ENCODE assay signal across 16 cellular contexts in the genomic region with DNA sequence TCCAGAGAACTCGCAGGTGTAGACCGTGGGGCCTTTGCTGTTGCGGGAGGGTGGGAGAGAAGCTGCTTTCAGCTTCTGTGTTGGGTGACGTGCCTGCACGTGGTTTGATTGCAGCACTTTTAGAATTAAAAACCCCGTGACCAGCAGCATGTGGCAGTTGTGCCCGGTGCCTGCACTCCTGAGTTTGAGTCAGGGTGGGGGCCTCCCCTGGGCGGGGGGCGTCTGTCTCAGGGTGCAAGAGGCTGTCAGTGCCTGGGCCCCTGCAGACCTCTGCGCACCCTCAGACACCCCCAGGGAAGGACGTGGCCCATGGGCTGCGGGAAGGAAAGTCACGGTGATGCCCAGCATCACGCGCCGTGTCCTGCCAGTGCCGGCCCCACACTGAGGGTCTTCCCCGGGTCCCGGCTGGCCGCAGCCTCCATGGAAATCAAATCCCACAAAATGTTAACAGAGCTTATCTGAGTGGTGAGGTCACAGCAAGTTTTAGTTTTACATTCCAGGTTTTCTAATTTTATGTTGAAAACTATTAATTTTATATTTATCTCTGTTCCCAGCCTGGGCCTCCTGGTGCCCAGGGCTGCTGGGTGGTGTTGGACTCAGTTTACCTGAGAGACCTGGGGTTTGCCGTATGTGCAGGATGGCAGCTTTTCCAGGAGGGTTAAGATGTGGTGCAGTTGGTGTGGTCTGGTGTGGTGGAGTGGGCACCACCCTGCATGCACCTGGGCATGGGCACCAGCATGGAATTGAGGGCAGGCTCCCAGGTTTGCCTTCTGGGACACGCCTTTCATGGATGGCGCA. TPM values are rescaled to one million over a fixed set of nuclear protein-coding genes. Genes with fewer than 3 reads are reported as not detected.
DNase-seq lines count a peak whose midpoint lies in the region; ATAC-seq and TF ChIP-seq lines count a peak whose summit lies in the region.
"Had no signal": no experiment of that assay in that cellular context is flagged by ENCODE, and none has a peak within 500 bp of the region (broad histone marks: within the 10 kb centered on the region; RNA-seq: fewer than 3 reads in every experiment).

No MANE protein-coding gene starts in this region.

- H3K23ac ChIP-seq in neuronal stem cell (ENCODE audit: low read depth, low read length, poor library complexity), result no peak overlapping the region

- H2BK15ac ChIP-seq in neuronal stem cell (ENCODE audit: low read length), result peak overlapping the region; percentile 67

- no peak overlapping the region for H3K4me3 ChIP-seq in neuronal stem cell (ENCODE audit: low read length in 2 of 2)
- H3K4me3 ChIP-seq: GM23248, K562 had no signal

- ATAC-seq in natural killer cell treated with Interleukin-12 subunit alpha and Interleukin-12 subunit beta and Interleukin-15 and Interleukin-18, amount 100 ng/mL, for 72 hours, result peak; percentile 20 to 42
- no peak for ATAC-seq in natural killer cell

- POLR2A ChIA-PET in RWPE1 (lab: Yijun Ruan, JAX; ENCODE audit: low non-redundant PET), result no interaction called here

- no peak overlapping the region for H4K91ac ChIP-seq in neuronal stem cell (ENCODE audit: low read depth, low read length, poor library complexity)

- H3K9ac ChIP-seq in neuronal stem cell (ENCODE audit: low read depth, low read length, poor library complexity), result no peak overlapping the region
- H3K9ac ChIP-seq: GM23248 had no signal

- no peak overlapping the region for H3K4me3 Mint-ChIP-seq in natural killer cell treated with Interleukin-12 subunit alpha and Interleukin-12 subunit beta and Interleukin-15 and Interleukin-18, amount 100 ng/mL, for 72 hours
- no peak overlapping the region for H3K4me3 Mint-ChIP-seq in natural killer cell
- H3K4me3 Mint-ChIP-seq: CD4-positive, CD25-positive, alpha-beta regulatory T cell had no signal

- H3K27me3 Mint-ChIP-seq in natural killer cell treated with Interleukin-12 subunit alpha and Interleukin-12 subunit beta and Interleukin-15 and Interleukin-18, amount 100 ng/mL, for 72 hours, result peaks cover 6 to 9% of the 10 kb centered on the region in 2 donors
- peaks cover 0 to 8% of the 10 kb centered on the region in 2 donors for H3K27me3 Mint-ChIP-seq in natural killer cell (ENCODE audit: low read depth in 2 of 2)
- H3K27me3 Mint-ChIP-seq: CD4-positive, CD25-positive, alpha-beta regulatory T cell had no signal

- no peaks in the 10 kb centered on the region for H3K79me1 ChIP-seq in neuronal stem cell (ENCODE audit: low read depth, low read length)

- H2AFZ ChIP-seq in neuronal stem cell (ENCODE audit: low read length), result peak overlapping the region; percentile 72
- H2AFZ ChIP-seq: GM23248 had no signal

- H3K36me3 Mint-ChIP-seq in natural killer cell treated with Interleukin-12 subunit alpha and Interleukin-12 subunit beta and Interleukin-15 and Interleukin-18, amount 100 ng/mL, for 72 hours, result no peaks in the 10 kb centered on the region
- no peaks in the 10 kb centered on the region for H3K36me3 Mint-ChIP-seq in natural killer cell
- H3K36me3 Mint-ChIP-seq: CD4-positive, CD25-positive, alpha-beta regulatory T cell had no signal

- H2BK12ac ChIP-seq in neuronal stem cell (ENCODE audit: low read length), result no peak overlapping the region

- H2AK5ac ChIP-seq in neuronal stem cell (ENCODE audit: low read depth, low read length), result peak overlapping the region; percentile 44

- H3K4me1 ChIP-seq in neuronal stem cell (ENCODE audit: control insufficient read depth in 2 of 2, insufficient read depth in 1 of 2, low read depth in 1 of 2, low read length in 2 of 2), result peaks cover 0 to 11% of the 10 kb centered on the region in 2 donors
- H3K4me1 ChIP-seq: Caco-2 had no signal

- no peak overlapping the region for H2BK5ac ChIP-seq in neuronal stem cell (ENCODE audit: low read length)

- H3K4me1 Mint-ChIP-seq in natural killer cell treated with Interleukin-12 subunit alpha and Interleukin-12 subunit beta and Interleukin-15 and Interleukin-18, amount 100 ng/mL, for 72 hours (ENCODE audit: low read depth in 2 of 2), result peaks cover 0 to 2% of the 10 kb centered on the region in 2 donors
- no peaks in the 10 kb centered on the region for H3K4me1 Mint-ChIP-seq in natural killer cell
- H3K4me1 Mint-ChIP-seq: CD4-positive, CD25-positive, alpha-beta regulatory T cell had no signal

- H3K9me3 ChIP-seq in neuronal stem cell (replicated peaks in 1 of 2; ENCODE audit: control insufficient read depth in 2 of 2, insufficient read depth in 1 of 2, low read depth in 1 of 2, low read length in 2 of 2), result no peaks in the 10 kb centered on the region
- H3K9me3 ChIP-seq: Caco-2 had no signal

- H3K4ac ChIP-seq in neuronal stem cell (ENCODE audit: low read length), result no peak overlapping the region

- no CpG with 5 or more reads among the region's 23 CpGs for WGBS in neuronal stem cell (ENCODE audit: extremely low coverage in 2 of 2, insufficient read length in 2 of 2, insufficient replicate concordance in 1 of 2), 2 donors

- peak overlapping the region; percentile 6 for H3K14ac ChIP-seq in neuronal stem cell (ENCODE audit: low read length)

- no peaks in the 10 kb centered on the region for H3K27me3 ChIP-seq in neuronal stem cell (ENCODE audit: control insufficient read depth in 3 of 3, insufficient read depth in 3 of 3, low read depth in 1 of 3, low read length in 3 of 3)

- H3K36me3 ChIP-seq in neuronal stem cell (replicated peaks in 1 of 2; ENCODE audit: control insufficient read depth in 2 of 2, insufficient read depth in 2 of 2, low read length in 2 of 2), result no peaks in the 10 kb centered on the region

- DNase-seq in natural killer cell treated with Interleukin-12 subunit alpha and Interleukin-12 subunit beta and Interleukin-15 and Interleukin-18, amount 100 ng/mL, for 72 hours (ENCODE audit: low spot score), result no peak
- no peak for DNase-seq in natural killer cell
- DNase-seq in RWPE1 (ENCODE audit: low spot score), result no peak
- DNase-seq in neuronal stem cell (ENCODE audit: low spot score), result no peak
- DNase-seq in activated CD4-positive, CD25-positive, alpha-beta regulatory T cell treated with anti-CD3 and anti-CD28 coated beads, Interleukin-2, amount 50 U/mL, for 72 hours, result no peak
- DNase-seq in cerebellar nuclear complex (lab: John Stamatoyannopoulos, UW), result no peak
- DNase-seq in DMS 273 treated with DMSO at 0.1 percent for 48 hours (lab: John Stamatoyannopoulos, UW), result no peak
- DNase-seq: Caco-2; CD4-positive, CD25-positive, alpha-beta regulatory T cell; DMS53; GM23248; NCI-H187 treated with DMSO at 0.1 percent for 48 hours; NCI-H345; NCI-H526 treated with DMSO at 0.1 percent for 48 hours; SIG-M5 had no signal

- CTCF ChIA-PET in RWPE1 (lab: Yijun Ruan, JAX), result no interaction called here

- H3K27ac ChIP-seq in RWPE1 (peak overlapping the region; percentile 4; the same call in 1 of the 2 replicates), neuronal stem cell (replicated peaks; ENCODE audit: low read length) (no peak overlapping the region)
- H3K27ac ChIP-seq: GM23248 had no signal

- no peaks in the 10 kb centered on the region for H3K9me3 Mint-ChIP-seq in natural killer cell treated with Interleukin-12 subunit alpha and Interleukin-12 subunit beta and Interleukin-15 and Interleukin-18, amount 100 ng/mL, for 72 hours
- no peaks in the 10 kb centered on the region for H3K9me3 Mint-ChIP-seq in natural killer cell

- H3K27ac Mint-ChIP-seq in natural killer cell treated with Interleukin-12 subunit alpha and Interleukin-12 subunit beta and Interleukin-15 and Interleukin-18, amount 100 ng/mL, for 72 hours, result no peak overlapping the region
- H3K27ac Mint-ChIP-seq in natural killer cell, result no peak overlapping the region
- H3K27ac Mint-ChIP-seq: CD4-positive, CD25-positive, alpha-beta regulatory T cell had no signal

- no peak overlapping the region for H3K4me2 ChIP-seq in neuronal stem cell (ENCODE audit: insufficient read depth, low read length, poor library complexity, severe bottlenecking)

- peak overlapping the region; percentile 15 for H3K18ac ChIP-seq in neuronal stem cell (ENCODE audit: low read length)

- TF ChIP-seq CTCF in natural killer cell (IDR thresholded peaks at IDR 0.05), result no peak
- no peak for TF ChIP-seq CTCF in RWPE1 (conservative IDR thresholded peaks at IDR 0.05; ENCODE audit: low read depth)

- H4K8ac ChIP-seq in neuronal stem cell (ENCODE audit: low read depth, low read length), result no peak overlapping the region

- H2BK120ac ChIP-seq in neuronal stem cell (ENCODE audit: low read depth, low read length), result no peak overlapping the region

- intact Hi-C loops in natural killer cell (cut with micrococcal nuclease), result no loop called here

RNA-seq across cellular contexts. Expression of a gene that starts 33.3 kb away (rescaled TPM):
- 10 to 100 TPM in 1 of 2 donors, 1 to 10 TPM in 1; 4.1 to 11.0 TPM for total RNA-seq in natural killer cell treated with Interleukin-12 subunit alpha and Interleukin-12 subunit beta and Interleukin-15 and Interleukin-18, amount 100 ng/mL, for 72 hours
- total RNA-seq in natural killer cell, result 1 to 10 TPM in 2 of 3 donors, under 1 TPM in 1; 0.88 to 1.4 (median 1.2) TPM
- polyA plus RNA-seq in neuronal stem cell (2013, experiment 1 of 2), result 0.26 TPM
- 0.28 TPM for polyA plus RNA-seq in neuronal stem cell (2013, experiment 2 of 2)

Comparison
In these comparisons a context has a peak if more than half of its experiments do, and no peak if none do; other contexts are left out.
1. ATAC-seq: peak in natural killer cell treated with Interleukin-12 subunit alpha and Interleukin-12 subunit beta and Interleukin-15 and Interleukin-18, amount 100 ng/mL, for 72 hours (2 of 2); none in natural killer cell (0 of 3).